2 cellular contexts compared by ENCODE assay signal in genomic region chr6:37373822-37374514, GRCh38.
TF ChIP-seq lines count a peak whose summit lies in the region.

No MANE protein-coding gene starts in this region.

TF ChIP-seq in HEK293, 187 proteins besides CTCF, POLR2A, EP300 and RAD21 (continued from another document):
- no peak for TF ChIP-seq ZNF266 (tag by site-specific recombination; IDR thresholded peaks at IDR 0.05; ENCODE audit: low read depth)
- no peak for TF ChIP-seq ZNF549 (tag by site-specific recombination; IDR thresholded peaks at IDR 0.05)
- no peak for TF ChIP-seq ZNF391 (tag by site-specific recombination; IDR thresholded peaks at IDR 0.05; ENCODE audit: borderline replicate concordance, low read depth)
- no peak for TF ChIP-seq ZNF623 (tag by site-specific recombination; IDR thresholded peaks at IDR 0.05)
- TF ChIP-seq INSM2 (tag by site-specific recombination; IDR thresholded peaks at IDR 0.05): no peak
- no peak for TF ChIP-seq ZNF398 (tag by site-specific recombination; IDR thresholded peaks at IDR 0.05)
- no peak for TF ChIP-seq YY1 (tag by site-specific recombination; IDR thresholded peaks at IDR 0.05)
- TF ChIP-seq ZBTB49 (tag by site-specific recombination; IDR thresholded peaks at IDR 0.05; ENCODE audit: low read depth): no peak
- no peak for TF ChIP-seq ZNF324 (tag by site-specific recombination; IDR thresholded peaks at IDR 0.05)
- TF ChIP-seq PRDM6 (tag by site-specific recombination; IDR thresholded peaks at IDR 0.05): peak; percentile 51; the same call in 1 of the 2 replicates
- TF ChIP-seq ZNF645 (tag by site-specific recombination; IDR thresholded peaks at IDR 0.05): no peak
- peak; percentile 29; the same call in 1 of the 2 replicates for TF ChIP-seq ZNF362 (tag by site-specific recombination; IDR thresholded peaks at IDR 0.05)

TF ChIP-seq in K562, 482 proteins besides CTCF, POLR2A, EP300 and RAD21 (continued from another document):
- TF ChIP-seq RREB1 (CRISPR knock-in tag; IDR thresholded peaks at IDR 0.05) (no peak), SMAD1 (IDR thresholded peaks at IDR 0.05; ENCODE audit: low read depth, low read length, partially characterized antibody) (no peak), ZNF384 (IDR thresholded peaks at IDR 0.05; ENCODE audit: low read depth, low read length) (0 out of 2 replicates have a peak, but pooled peaks have one; percentile 19)
TF ChIP-seq in K562: peak in this region for 2.
